11 cellular contexts compared by ENCODE assay signal in genomic region chr10:133325392-133325760, GRCh38. TPM values are rescaled to one million over a fixed set of nuclear protein-coding genes. Genes with fewer than 3 reads are reported as not detected.
DNase-seq lines count a peak whose midpoint lies in the region; ATAC-seq and TF ChIP-seq lines count a peak whose summit lies in the region.
"Had no signal": no experiment of that assay in that cellular context is flagged by ENCODE, and none has a peak within 500 bp of the region (broad histone marks: within the 10 kb centered on the region; RNA-seq: fewer than 3 reads in every experiment).

No MANE protein-coding gene starts in this region.

- TF ChIP-seq CTCF in BE2C (IDR thresholded peaks at IDR 0.05; ENCODE audit: low read depth, low read length) (no peak), LNCaP clone FGC (IDR thresholded peaks at IDR 0.05; ENCODE audit: control insufficient read depth, extremely low read depth, insufficient read depth) (no peak), nephron (IDR thresholded peaks at IDR 0.05; ENCODE audit: unreplicated experiment in 3 of 3) (no peak), body of pancreas (IDR thresholded peaks at IDR 0.05) (no peak)

- H3K27ac Mint-ChIP-seq in dendritic cell treated with granulocyte-macrophage colony-stimulating factor and Interleukin-4, amounts not matched to agents 40 ng/mL and 50 ng/mL, for 4 days, result no peak overlapping the region
- H3K27ac Mint-ChIP-seq in nephron, result no peak overlapping the region

- H3K9me3 ChIP-seq in BE2C (peaks cover 4% of the 10 kb centered on the region; the same call in 1 of the 2 replicates), body of pancreas (no peaks in the 10 kb centered on the region)
- H3K9me3 ChIP-seq: uterus had no signal

- DNase-seq in BE2C (peak; percentile 50), LNCaP clone FGC (ENCODE audit: low read depth) (no peak), islet precursor cell (no peak), body of pancreas (no peak)
- DNase-seq: activated CD8-positive, alpha-beta memory T cell treated with anti-CD3 and anti-CD28 coated beads, Interleukin-2, amount 50 U/mL, for 48 hours; uterus had no signal

- H3K4me1 ChIP-seq in BE2C, result no peaks in the 10 kb centered on the region
- peaks cover 29% of the 10 kb centered on the region for H3K4me1 ChIP-seq in body of pancreas

- H3K4me1 Mint-ChIP-seq in dendritic cell treated with granulocyte-macrophage colony-stimulating factor and Interleukin-4, amounts not matched to agents 40 ng/mL and 50 ng/mL, for 4 days (ENCODE audit: low read depth), result peaks cover 20% of the 10 kb centered on the region
- H3K4me1 Mint-ChIP-seq in nephron, result peaks cover 15% of the 10 kb centered on the region

- peaks cover 65% of the 10 kb centered on the region for H3K27me3 Mint-ChIP-seq in dendritic cell treated with granulocyte-macrophage colony-stimulating factor and Interleukin-4, amounts not matched to agents 40 ng/mL and 50 ng/mL, for 4 days
- peaks cover 59% of the 10 kb centered on the region for H3K27me3 Mint-ChIP-seq in nephron (ENCODE audit: low read depth)

- ATAC-seq in body of pancreas, result no peak
- ATAC-seq in GM19351 (IDR thresholded peaks at IDR 0.05; ENCODE audit: unreplicated experiment), result no peak
- ATAC-seq in HG02571 (IDR thresholded peaks at IDR 0.05; ENCODE audit: unreplicated experiment), result no peak

- no peaks in the 10 kb centered on the region for H3K36me3 ChIP-seq in BE2C
- H3K36me3 ChIP-seq in body of pancreas (replicated peaks in 1 of 2; ENCODE audit: insufficient read depth in 1 of 2, low read depth in 2 of 2), result no peaks in the 10 kb centered on the region
- H3K36me3 ChIP-seq: uterus had no signal

- H3K36me3 Mint-ChIP-seq in dendritic cell treated with granulocyte-macrophage colony-stimulating factor and Interleukin-4, amounts not matched to agents 40 ng/mL and 50 ng/mL, for 4 days (ENCODE audit: low read depth), result no peaks in the 10 kb centered on the region
- H3K36me3 Mint-ChIP-seq in nephron (ENCODE audit: low read depth), result no peaks in the 10 kb centered on the region

- H3K27ac ChIP-seq in body of pancreas, result no peak overlapping the region
- H3K27ac ChIP-seq: uterus had no signal

- H3K9me3 Mint-ChIP-seq in dendritic cell treated with granulocyte-macrophage colony-stimulating factor and Interleukin-4, amounts not matched to agents 40 ng/mL and 50 ng/mL, for 4 days, result no peaks in the 10 kb centered on the region
- H3K9me3 Mint-ChIP-seq in nephron, result peaks cover under 1% of the 10 kb centered on the region

- H3K4me3 ChIP-seq in BE2C (ENCODE audit: low read depth, low read length) (peak overlapping the region; percentile 57), LNCaP clone FGC (ENCODE audit: low read depth, low read length) (peak overlapping the region; percentile 23; the same call in 1 of the 2 replicates), body of pancreas (no peak overlapping the region)
- H3K4me3 ChIP-seq: lung had no signal

- 0% methylated on average over 1 to 28 of the region's 39 CpGs for WGBS in body of pancreas, 2 donors

- TF ChIP-seq POLR2A in body of pancreas (IDR thresholded peaks at IDR 0.05), result no peak

- peak overlapping the region; percentile 64 for H3K4me3 Mint-ChIP-seq in dendritic cell treated with granulocyte-macrophage colony-stimulating factor and Interleukin-4, amounts not matched to agents 40 ng/mL and 50 ng/mL, for 4 days
- peak overlapping the region; percentile 76 to 82 (median 82) for H3K4me3 Mint-ChIP-seq in nephron

- H3K27me3 ChIP-seq in BE2C (peaks cover 14% of the 10 kb centered on the region), body of pancreas (peaks cover 0 to 32% of the 10 kb centered on the region in 2 donors)

- intact Hi-C loops in dendritic cell treated with granulocyte-macrophage colony-stimulating factor and Interleukin-4, amounts not matched to agents 40 ng/mL and 50 ng/mL, for 4 days (cut with micrococcal nuclease), result loop anchor here (5.0 kb wide), 1 partner anchor 192 kb away; no protein-coding TSS in a partner anchor
- intact Hi-C loops in body of pancreas (cut with DNase I), result no loop called here

RNA-seq across cellular contexts. Expression of gene CALY, which starts 11.3 kb away (rescaled TPM):
- polyA plus RNA-seq in BE2C (2012; ENCODE audit: insufficient read depth, insufficient read length, low read depth), result 41.9 TPM
- 1 to 10 TPM in 1 of 2 donors, not detected in 1; 1.8 TPM for total RNA-seq in body of pancreas
- total RNA-seq: lung had no signal
- polyA plus RNA-seq: lung had no signal

RNA-seq across cellular contexts. Expression of gene ZNF511, which starts 16.7 kb away (rescaled TPM):
- 151 TPM for polyA plus RNA-seq in BE2C (2012; ENCODE audit: insufficient read depth, insufficient read length, low read depth)
- 10 to 100 TPM; 15.0 to 22.7 TPM for total RNA-seq in body of pancreas

RNA-seq across cellular contexts. Expression of gene TUBGCP2, which starts 16.7 kb away (rescaled TPM):
- 78.4 TPM for polyA plus RNA-seq in BE2C (2012; ENCODE audit: insufficient read depth, insufficient read length, low read depth)
- 10 to 100 TPM; 32.2 to 36.6 TPM for total RNA-seq in body of pancreas

RNA-seq across cellular contexts. Expression of gene PRAP1, which starts 21.8 kb away (rescaled TPM):
- polyA plus RNA-seq in BE2C (2012; ENCODE audit: insufficient read depth, insufficient read length, low read depth), result 1.1 TPM
- total RNA-seq in body of pancreas, result 1 to 10 TPM in 1 of 2 donors, not detected in 1; 6.5 TPM
- total RNA-seq: uterus had no signal
- polyA plus RNA-seq: lung had no signal

RNA-seq across cellular contexts. Expression of gene FUOM, which starts 32.4 kb away (rescaled TPM):
- polyA plus RNA-seq in BE2C (2012; ENCODE audit: insufficient read depth, insufficient read length, low read depth), result 30.6 TPM
- 10 to 100 TPM; 12.5 to 16.1 TPM for total RNA-seq in body of pancreas

Comparison
In these comparisons a context has a peak if more than half of its experiments do, and no peak if none do; other contexts are left out.
1. H3K4me3 ChIP-seq: peak in BE2C (single experiment) and LNCaP clone FGC (single experiment); none in body of pancreas (0 of 2).